Comparison of ENCODE assay signal across 9 cellular contexts in genomic region chr3:153166206-153166605, GRCh38. TPM values are rescaled to one million over a fixed set of nuclear protein-coding genes. Genes with fewer than 3 reads are reported as not detected.
A peak's percentile ranks its signal among the peaks of the same experiment; 100 is the strongest.
DNase-seq lines count a peak whose midpoint lies in the region; ATAC-seq, FAIRE-seq and TF ChIP-seq lines count a peak whose summit lies in the region.
"Had no signal": no experiment of that assay in that cellular context is flagged by ENCODE, and none has a peak within 500 bp of the region (broad histone marks: within the 10 kb centered on the region; RNA-seq: fewer than 3 reads in every experiment).

No MANE protein-coding gene starts in this region.

- H3K27ac Mint-ChIP-seq in activated CD4-positive, alpha-beta memory T cell treated with anti-CD3 and anti-CD28 coated beads for 36 hours = peak overlapping the region; percentile 19
- H3K27ac Mint-ChIP-seq: activated B cell treated with CpG ODN at 0.5 μM for 24 hours had no signal

- H3K9me3 Mint-ChIP-seq in activated CD4-positive, alpha-beta memory T cell treated with anti-CD3 and anti-CD28 coated beads for 36 hours = no peaks in the 10 kb centered on the region
- H3K9me3 Mint-ChIP-seq: activated B cell treated with CpG ODN at 0.5 μM for 24 hours had no signal

- TF ChIP-seq CTCF in A549 (IDR thresholded peaks at IDR 0.05) (no peak), HEK293 (tag by site-specific recombination; IDR thresholded peaks at IDR 0.05) (no peak), foreskin keratinocyte (conservative IDR thresholded peaks at IDR 0.05) (peak; percentile 3)

- ATAC-seq in A549 (no peak), foreskin keratinocyte (no peak), HG03095 (IDR thresholded peaks at IDR 0.05; ENCODE audit: unreplicated experiment) (no peak), HG03196 (IDR thresholded peaks at IDR 0.05; ENCODE audit: unreplicated experiment) (no peak)

- H3K27ac ChIP-seq in A549 (no peak overlapping the region), HEK293 (ENCODE audit: extremely low read depth, low read depth, low read length) (no peak overlapping the region), foreskin keratinocyte (peak overlapping the region; percentile 94), caudate nucleus (ENCODE audit: low read depth, low read length) (no peak overlapping the region)

- TF ChIP-seq EP300 in A549 (IDR thresholded peaks at IDR 0.05) = no peak

- no peak for DNase-seq in A549 (ENCODE audit: low read depth in 1 of 2, low spot score in 1 of 2)
- DNase-seq in activated CD4-positive, alpha-beta memory T cell treated with anti-CD3 and anti-CD28 coated beads for 36 hours = peak; percentile 29
- DNase-seq in foreskin keratinocyte = peak in 1 of 2 donors; percentile 48
- no peak for DNase-seq in urothelium cell line (ENCODE audit: low spot score)
- DNase-seq in caudate nucleus (lab: John Stamatoyannopoulos, UW) = no peak
- DNase-seq: activated B cell treated with CpG ODN at 0.5 μM for 24 hours had no signal

- peak overlapping the region; percentile 38 for H3K4me3 Mint-ChIP-seq in activated CD4-positive, alpha-beta memory T cell treated with anti-CD3 and anti-CD28 coated beads for 36 hours

- no peaks in the 10 kb centered on the region for H3K9me3 ChIP-seq in A549
- no peaks in the 10 kb centered on the region for H3K9me3 ChIP-seq in HEK293 (ENCODE audit: control insufficient read depth, insufficient read depth, low read depth, low read length)

- H3K4me2 ChIP-seq in A549 = peak overlapping the region; percentile 98

- H3K36me3 Mint-ChIP-seq in activated CD4-positive, alpha-beta memory T cell treated with anti-CD3 and anti-CD28 coated beads for 36 hours = peaks cover 29% of the 10 kb centered on the region

- WGBS in A549 (ENCODE audit: missing lambda C conversion rate) = 75% methylated on average over 3 of the region's 3 CpGs

- TF ChIP-seq RAD21 in A549 (conservative IDR thresholded peaks at IDR 0.05 in 1 of 2, IDR thresholded peaks at IDR 0.05 in 1 of 2) = no peak

- POLR2A ChIA-PET in A549 (lab: Yijun Ruan, JAX) (no interaction called here), HEK293 (lab: Yijun Ruan, JAX) (no interaction called here)
- POLR2A ChIA-PET in activated CD4-positive, alpha-beta memory T cell treated with anti-CD3 and anti-CD28 coated beads for 36 hours (lab: Charles Lee) = no interaction called here

- H3K4me3 ChIP-seq in A549 (no peak overlapping the region), HEK293 (ENCODE audit: low read depth, low read length) (0 out of 2 replicates have a peak overlapping the region, but pooled peaks have one; percentile 5)

- FAIRE-seq in A549 (lab: Jason Lieb, UNC) = no peak
- FAIRE-seq in urothelium cell line (lab: Jason Lieb, UNC) = no peak

- peaks cover 32% of the 10 kb centered on the region for H3K4me1 ChIP-seq in A549
- H3K4me1 ChIP-seq in HEK293 (ENCODE audit: control insufficient read depth, insufficient read depth, low read length) = no peaks in the 10 kb centered on the region
- H3K4me1 ChIP-seq in foreskin keratinocyte = peaks cover 18% of the 10 kb centered on the region

- no peak for TF ChIP-seq POLR2A in A549 (IDR thresholded peaks at IDR 0.05; ENCODE audit: low read length)

- CTCF ChIA-PET in A549 (lab: Yijun Ruan, JAX) (interaction anchor here (0.7 to 1.0 kb wide), 2 partner anchors 13 to 123 kb away, joined by 5 read pairs; no protein-coding TSS in a partner anchor), HEK293 (lab: Yijun Ruan, JAX) (interaction anchor here (0.6 kb wide), 1 partner anchor 591 kb away, joined by 3 read pairs; no protein-coding TSS in a partner anchor)
- CTCF ChIA-PET in activated CD4-positive, alpha-beta memory T cell treated with anti-CD3 and anti-CD28 coated beads for 36 hours (lab: Charles Lee) = interaction anchor here (1.2 to 1.7 kb wide), 2 partner anchors 22 to 124 kb away, joined by 3 to 6 read pairs; no protein-coding TSS in a partner anchor

- intact Hi-C loops in activated CD4-positive, alpha-beta memory T cell treated with anti-CD3 and anti-CD28 coated beads for 36 hours (cut with micrococcal nuclease) = loop anchor here (1.0 to 10.0 kb wide), 6 partner anchors 55 to 1069 kb away; partner anchors contain the start of gene MBNL1

- peaks cover 43% of the 10 kb centered on the region for H3K4me1 Mint-ChIP-seq in activated CD4-positive, alpha-beta memory T cell treated with anti-CD3 and anti-CD28 coated beads for 36 hours (ENCODE audit: low read depth)

- no peaks in the 10 kb centered on the region for H3K27me3 Mint-ChIP-seq in activated CD4-positive, alpha-beta memory T cell treated with anti-CD3 and anti-CD28 coated beads for 36 hours
- H3K27me3 Mint-ChIP-seq: activated B cell treated with CpG ODN at 0.5 μM for 24 hours had no signal

- H3K27me3 ChIP-seq in foreskin keratinocyte = no peaks in the 10 kb centered on the region

- H3K36me3 ChIP-seq in HEK293 (ENCODE audit: control insufficient read depth in 2 of 2, insufficient read depth in 1 of 2, low read length in 2 of 2) = no peaks in the 10 kb centered on the region

TF ChIP-seq in A549, 52 proteins besides CTCF, POLR2A, EP300 and RAD21:
- TF ChIP-seq CBX8 (IDR thresholded peaks at IDR 0.05) (no peak), CHD2 (IDR thresholded peaks at IDR 0.05; ENCODE audit: low read length, partially characterized antibody) (no peak), ZSCAN20 (CRISPR knock-in tag; IDR thresholded peaks at IDR 0.05) (no peak), FOSL2 (IDR thresholded peaks at IDR 0.05) (no peak), FOSL2 (CRISPR knock-in tag; IDR thresholded peaks at IDR 0.05) (no peak), CEBPB (IDR thresholded peaks at IDR 0.05) (no peak), TP53 (CRISPR knock-in tag; IDR thresholded peaks at IDR 0.05) (no peak), SMC3 (IDR thresholded peaks at IDR 0.05) (no peak), MAZ (IDR thresholded peaks at IDR 0.05; ENCODE audit: borderline replicate concordance, low read depth, low read length) (no peak), PHF8 (IDR thresholded peaks at IDR 0.05; ENCODE audit: borderline replicate concordance, low read depth) (no peak)

TF ChIP-seq in HEK293, 187 proteins besides CTCF, POLR2A, EP300 and RAD21:
- TF ChIP-seq ZNF510 (tag by site-specific recombination; IDR thresholded peaks at IDR 0.05; ENCODE audit: insufficient replicate concordance) (no peak), KLF1 (tag by site-specific recombination; IDR thresholded peaks at IDR 0.05) (peak; percentile 22; the same call in 1 of the 2 replicates), GLI4 (tag by site-specific recombination; IDR thresholded peaks at IDR 0.05) (no peak)

RNA-seq across cellular contexts. Expression of gene RAP2B, which starts 4.2 kb away (rescaled TPM):
- polyA plus RNA-seq in A549 (2011; rRNA removed) = 5.7 and 6.7 TPM in 2 replicates
- polyA plus RNA-seq in A549 (2012; cell fraction: cytosol; rRNA removed) = 4.6 TPM in 2 replicates
- polyA plus RNA-seq in A549 (2012; cell fraction: nucleus; rRNA removed) = 2.7 and 3.1 TPM in 2 replicates
- 5.4 to 5.9 TPM (median 5.6 TPM) in 3 replicates for polyA plus RNA-seq in A549 (2017; fragmentation: RNase III; extraction: RNeasy Plus Mini Kit Qiagen cat#74134 plus additional on column Dnase treatment)
- 8.8 and 11.2 TPM in 2 replicates for polyA minus RNA-seq in A549 (2011; rRNA and poly(A)+ RNA removed)
- total RNA-seq in activated CD4-positive, alpha-beta memory T cell treated with anti-CD3 and anti-CD28 coated beads for 36 hours = 10 to 100 TPM; 12.7 to 13.0 TPM
- total RNA-seq in foreskin keratinocyte = 25.8 and 28.0 TPM in 2 replicates
- polyA plus RNA-seq in foreskin keratinocyte = 11.8 and 12.2 TPM in 2 replicates
